Comparison of ENCODE assay signal across 39 cellular contexts in the genomic region with DNA sequence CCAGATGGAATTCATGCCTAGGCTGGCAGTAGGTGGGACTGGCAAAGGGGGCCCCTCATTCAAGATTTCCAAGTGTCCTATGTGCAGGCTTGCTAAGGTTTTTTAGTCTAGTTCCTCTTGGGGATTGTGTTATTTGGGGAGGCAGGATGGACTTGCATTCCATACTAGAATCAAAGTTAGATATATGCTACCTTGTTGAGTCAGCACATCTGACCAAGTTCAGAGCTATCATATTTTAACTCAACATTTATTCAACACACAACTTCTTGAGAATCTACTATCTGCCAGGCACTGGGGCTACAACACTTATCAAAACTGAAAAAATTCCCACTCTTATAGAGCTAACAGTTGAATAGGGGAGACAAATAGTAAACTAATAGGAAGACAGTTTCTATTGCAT. TPM values are rescaled to one million over a fixed set of nuclear protein-coding genes. Genes with fewer than 3 reads are reported as not detected.
"Had no signal": no experiment of that assay in that cellular context is flagged by ENCODE, and none has a peak within 500 bp of the region (broad histone marks: within the 10 kb centered on the region; RNA-seq: fewer than 3 reads in every experiment).

No MANE protein-coding gene starts in this region.

- H3K4me3 Mint-ChIP-seq: activated CD4-positive, alpha-beta memory T cell treated with anti-CD3 and anti-CD28 coated beads, Interleukin-2, amount 10 ng/mL, durations not matched to agents 7 days and 5 days; activated CD4-positive, alpha-beta T cell treated with anti-CD3 and anti-CD28 coated beads for 36 hours; activated CD4-positive, alpha-beta T cell treated with anti-CD3 and anti-CD28 coated beads, Interleukin-2, amount 10 ng/mL, durations not matched to agents 7 days and 5 days; activated CD8-positive, alpha-beta memory T cell treated with anti-CD3 and anti-CD28 coated beads, Interleukin-2, amount 10 ng/mL, durations not matched to agents 7 days and 5 days; activated CD8-positive, alpha-beta T cell treated with anti-CD3 and anti-CD28 coated beads, Interleukin-2, amount 10 ng/mL, durations not matched to agents 7 days and 5 days; activated naive CD4-positive, alpha-beta T cell treated with anti-CD3 and anti-CD28 coated beads, Interleukin-2, amount 10 ng/mL, durations not matched to agents 7 days and 5 days; activated naive CD4-positive, alpha-beta T cell treated with anti-CD3 and anti-CD28 coated beads, Interleukin-2, amount 50 U/mL, for 24 hours; activated naive CD8-positive, alpha-beta T cell; activated naive CD8-positive, alpha-beta T cell treated with anti-CD3 and anti-CD28 coated beads, Interleukin-2, amount 10 ng/mL, durations not matched to agents 7 days and 5 days; activated naive CD8-positive, alpha-beta T cell treated with anti-CD3 and anti-CD28 coated beads, Interleukin-2, amount 50 U/mL, for 24 hours; activated T-cell treated with anti-CD3 and anti-CD28 coated beads, Interleukin-2, amount 50 U/mL, for 24 hours; T-helper 1 cell treated with Interleukin-12 subunit alpha and Interleukin-12 subunit beta and Interleukin-4 antibody, amounts not matched to agents 30 μg/mL and 1 μg/mL, for 36 hours; T-helper 2 cell treated with Interferon-gamma antibody and Interleukin-4, amounts not matched to agents 5 μg/mL and 100 μg/mL, for 36 hours; WTC11 had no signal

- H3K4me1 Mint-ChIP-seq: activated CD4-positive, alpha-beta memory T cell treated with anti-CD3 and anti-CD28 coated beads, Interleukin-2, amount 10 ng/mL, durations not matched to agents 7 days and 5 days; activated CD4-positive, alpha-beta T cell treated with anti-CD3 and anti-CD28 coated beads for 36 hours; activated CD4-positive, alpha-beta T cell treated with anti-CD3 and anti-CD28 coated beads, Interleukin-2, amount 10 ng/mL, durations not matched to agents 7 days and 5 days; activated CD8-positive, alpha-beta memory T cell treated with anti-CD3 and anti-CD28 coated beads, Interleukin-2, amount 10 ng/mL, durations not matched to agents 7 days and 5 days; activated naive CD4-positive, alpha-beta T cell treated with anti-CD3 and anti-CD28 coated beads, Interleukin-2, amount 10 ng/mL, durations not matched to agents 7 days and 5 days; activated naive CD4-positive, alpha-beta T cell treated with anti-CD3 and anti-CD28 coated beads, Interleukin-2, amount 50 U/mL, for 24 hours; activated naive CD8-positive, alpha-beta T cell treated with anti-CD3 and anti-CD28 coated beads, Interleukin-2, amount 10 ng/mL, durations not matched to agents 7 days and 5 days; activated naive CD8-positive, alpha-beta T cell treated with anti-CD3 and anti-CD28 coated beads, Interleukin-2, amount 50 U/mL, for 24 hours had no signal

- ATAC-seq: activated CD4-positive, alpha-beta T cell treated with anti-CD3 and anti-CD28 coated beads for 36 hours; activated CD4-positive, CD25-positive, alpha-beta regulatory T cell treated with anti-CD3 and anti-CD28 coated beads, Interleukin-2, amount 50 U/mL, for 24 hours; activated CD8-positive, alpha-beta memory T cell treated with anti-CD3 and anti-CD28 coated beads, Interleukin-2, amount 10 ng/mL, durations not matched to agents 7 days and 5 days; activated CD8-positive, alpha-beta T cell treated with anti-CD3 and anti-CD28 coated beads, Interleukin-2, amount 10 ng/mL, durations not matched to agents 7 days and 5 days; activated naive CD8-positive, alpha-beta T cell treated with anti-CD3 and anti-CD28 coated beads, Interleukin-2, amount 50 U/mL, for 24 hours; WTC11 had no signal

- H3K4me3 ChIP-seq: ascending aorta, breast epithelium had no signal

- DNase-seq: activated CD4-positive, alpha-beta memory T cell treated with anti-CD3 and anti-CD28 coated beads, Interleukin-2, amount 10 ng/mL, durations not matched to agents 7 days and 5 days; activated CD4-positive, alpha-beta T cell treated with anti-CD3 and anti-CD28 coated beads for 1 hour; activated CD4-positive, alpha-beta T cell treated with anti-CD3 and anti-CD28 coated beads for 36 hours; activated CD4-positive, alpha-beta T cell treated with anti-CD3 and anti-CD28 coated beads for 48 hours; activated CD4-positive, alpha-beta T cell treated with anti-CD3 and anti-CD28 coated beads, Interleukin-2, amount 10 ng/mL, durations not matched to agents 7 days and 5 days; activated CD4-positive, alpha-beta T cell treated with anti-CD3 and anti-CD28 coated beads, Interleukin-2, amount 50 U/mL, for 48 hours; activated CD4-positive, CD25-positive, alpha-beta regulatory T cell; activated CD8-positive, alpha-beta memory T cell treated with anti-CD3 and anti-CD28 coated beads for 24 hours; activated CD8-positive, alpha-beta memory T cell treated with anti-CD3 and anti-CD28 coated beads, Interleukin-2, amount 10 ng/mL, durations not matched to agents 7 days and 5 days; activated CD8-positive, alpha-beta memory T cell treated with anti-CD3 and anti-CD28 coated beads, Interleukin-2, amount 50 U/mL, for 48 hours; activated CD8-positive, alpha-beta T cell treated with anti-CD3 and anti-CD28 coated beads, Interleukin-2, amount 10 ng/mL, durations not matched to agents 7 days and 5 days; activated effector memory CD4-positive, alpha-beta T cell treated with Interleukin-2 at 50 U/mL for 16 hours; activated gamma-delta T cell; activated naive CD4-positive, alpha-beta T cell treated with anti-CD3 and anti-CD28 coated beads, Interleukin-2, amount 10 ng/mL, durations not matched to agents 7 days and 5 days; activated naive CD4-positive, alpha-beta T cell treated with Interleukin-2 at 50 U/mL for 16 hours; activated naive CD8-positive, alpha-beta T cell treated with anti-CD3 and anti-CD28 coated beads, Interleukin-2, amount 10 ng/mL, durations not matched to agents 7 days and 5 days; activated naive CD8-positive, alpha-beta T cell treated with anti-CD3 and anti-CD28 coated beads, Interleukin-2, amount 50 U/mL, for 24 hours; activated T-cell treated with anti-CD3 and anti-CD28 coated beads, Interleukin-2, amount 50 U/mL, for 24 hours; activated T-cell treated with anti-CD3 and anti-CD28 coated beads, Interleukin-2, amount 50 U/mL, for 48 hours; amygdala; anterior cingulate cortex; brain microvascular endothelial cell; central memory CD4-positive, alpha-beta T cell; T-helper 1 cell; T-helper 2 cell; T-helper 9 cell; WERI-Rb-1 had no signal

- FAIRE-seq: TTC549 had no signal

- H3K27ac ChIP-seq: ascending aorta, brain microvascular endothelial cell, breast epithelium, WERI-Rb-1 had no signal

- H3K36me3 Mint-ChIP-seq: activated CD8-positive, alpha-beta memory T cell treated with anti-CD3 and anti-CD28 coated beads, Interleukin-2, amount 10 ng/mL, durations not matched to agents 7 days and 5 days; activated naive CD4-positive, alpha-beta T cell treated with anti-CD3 and anti-CD28 coated beads, Interleukin-2, amount 10 ng/mL, durations not matched to agents 7 days and 5 days; activated naive CD4-positive, alpha-beta T cell treated with anti-CD3 and anti-CD28 coated beads, Interleukin-2, amount 50 U/mL, for 24 hours; activated naive CD8-positive, alpha-beta T cell; activated naive CD8-positive, alpha-beta T cell treated with anti-CD3 and anti-CD28 coated beads, Interleukin-2, amount 10 ng/mL, durations not matched to agents 7 days and 5 days; WTC11 had no signal

- H3K4me1 ChIP-seq: ascending aorta, breast epithelium had no signal

- H3K27me3 ChIP-seq: ascending aorta, brain microvascular endothelial cell had no signal

- H3K27me3 Mint-ChIP-seq: activated CD4-positive, alpha-beta memory T cell treated with anti-CD3 and anti-CD28 coated beads, Interleukin-2, amount 10 ng/mL, durations not matched to agents 7 days and 5 days; activated CD4-positive, alpha-beta T cell treated with anti-CD3 and anti-CD28 coated beads, Interleukin-2, amount 10 ng/mL, durations not matched to agents 7 days and 5 days; activated CD8-positive, alpha-beta memory T cell treated with anti-CD3 and anti-CD28 coated beads, Interleukin-2, amount 10 ng/mL, durations not matched to agents 7 days and 5 days; activated naive CD4-positive, alpha-beta T cell treated with anti-CD3 and anti-CD28 coated beads, Interleukin-2, amount 10 ng/mL, durations not matched to agents 7 days and 5 days; activated T-cell treated with anti-CD3 and anti-CD28 coated beads, Interleukin-2, amount 50 U/mL, for 24 hours had no signal

- H3K36me3 ChIP-seq: ascending aorta, brain microvascular endothelial cell, breast epithelium, WERI-Rb-1 had no signal

- H3K9me3 ChIP-seq: ascending aorta, breast epithelium had no signal

- H3K27ac Mint-ChIP-seq: activated CD4-positive, alpha-beta memory T cell treated with anti-CD3 and anti-CD28 coated beads, Interleukin-2, amount 10 ng/mL, durations not matched to agents 7 days and 5 days; activated CD4-positive, alpha-beta T cell treated with anti-CD3 and anti-CD28 coated beads for 36 hours; activated CD4-positive, alpha-beta T cell treated with anti-CD3 and anti-CD28 coated beads, Interleukin-2, amount 10 ng/mL, durations not matched to agents 7 days and 5 days; activated CD8-positive, alpha-beta memory T cell treated with anti-CD3 and anti-CD28 coated beads, Interleukin-2, amount 10 ng/mL, durations not matched to agents 7 days and 5 days; activated CD8-positive, alpha-beta T cell treated with anti-CD3 and anti-CD28 coated beads, Interleukin-2, amount 10 ng/mL, durations not matched to agents 7 days and 5 days; activated naive CD4-positive, alpha-beta T cell treated with anti-CD3 and anti-CD28 coated beads, Interleukin-2, amount 10 ng/mL, durations not matched to agents 7 days and 5 days; activated naive CD4-positive, alpha-beta T cell treated with anti-CD3 and anti-CD28 coated beads, Interleukin-2, amount 50 U/mL, for 24 hours; activated naive CD8-positive, alpha-beta T cell; activated naive CD8-positive, alpha-beta T cell treated with anti-CD3 and anti-CD28 coated beads, Interleukin-2, amount 10 ng/mL, durations not matched to agents 7 days and 5 days; activated naive CD8-positive, alpha-beta T cell treated with anti-CD3 and anti-CD28 coated beads, Interleukin-2, amount 50 U/mL, for 24 hours; activated T-cell treated with anti-CD3 and anti-CD28 coated beads, Interleukin-2, amount 50 U/mL, for 24 hours; activated T-helper 2 cell treated with anti-CD3 and anti-CD28 coated beads, Interferon-gamma antibody, Interleukin-2, Interleukin-4, amounts not matched to agents 10 μg/mL and 5 μg/mL and 100 μg/mL, durations not matched to agents 14 hours and 24 hours and 36 hours; T-helper 1 cell treated with Interleukin-12 subunit alpha and Interleukin-12 subunit beta and Interleukin-4 antibody, amounts not matched to agents 30 μg/mL and 1 μg/mL, for 36 hours; T-helper 2 cell treated with Interferon-gamma antibody and Interleukin-4, amounts not matched to agents 5 μg/mL and 100 μg/mL, for 36 hours; WTC11 had no signal

- H3K9me3 Mint-ChIP-seq: activated CD4-positive, alpha-beta memory T cell treated with anti-CD3 and anti-CD28 coated beads, Interleukin-2, amount 10 ng/mL, durations not matched to agents 7 days and 5 days; activated CD4-positive, alpha-beta T cell treated with anti-CD3 and anti-CD28 coated beads, Interleukin-2, amount 10 ng/mL, durations not matched to agents 7 days and 5 days; activated naive CD4-positive, alpha-beta T cell treated with anti-CD3 and anti-CD28 coated beads, Interleukin-2, amount 10 ng/mL, durations not matched to agents 7 days and 5 days; activated naive CD4-positive, alpha-beta T cell treated with anti-CD3 and anti-CD28 coated beads, Interleukin-2, amount 50 U/mL, for 24 hours; activated naive CD8-positive, alpha-beta T cell treated with anti-CD3 and anti-CD28 coated beads, Interleukin-2, amount 10 ng/mL, durations not matched to agents 7 days and 5 days; activated naive CD8-positive, alpha-beta T cell treated with anti-CD3 and anti-CD28 coated beads, Interleukin-2, amount 50 U/mL, for 24 hours; activated T-cell treated with anti-CD3 and anti-CD28 coated beads, Interleukin-2, amount 50 U/mL, for 24 hours; activated T-helper 2 cell treated with anti-CD3 and anti-CD28 coated beads, Interferon-gamma antibody, Interleukin-2, Interleukin-4, amounts not matched to agents 10 μg/mL and 5 μg/mL and 100 μg/mL, durations not matched to agents 14 hours and 24 hours and 36 hours; T-helper 1 cell treated with Interleukin-12 subunit alpha and Interleukin-12 subunit beta and Interleukin-4 antibody, amounts not matched to agents 30 μg/mL and 1 μg/mL, for 36 hours; T-helper 2 cell treated with Interferon-gamma antibody and Interleukin-4, amounts not matched to agents 5 μg/mL and 100 μg/mL, for 36 hours; WTC11 had no signal

RNA-seq across cellular contexts. Expression of gene GP2, which starts 6.7 kb away (rescaled TPM):
- total RNA-seq: activated CD4-positive, alpha-beta memory T cell treated with anti-CD3 and anti-CD28 coated beads, Interleukin-2, amount 10 ng/mL, durations not matched to agents 7 days and 5 days; activated CD4-positive, alpha-beta T cell treated with anti-CD3 and anti-CD28 coated beads for 36 hours; activated CD4-positive, alpha-beta T cell treated with anti-CD3 and anti-CD28 coated beads, Interleukin-2, amount 10 ng/mL, durations not matched to agents 7 days and 5 days; activated CD8-positive, alpha-beta memory T cell treated with anti-CD3 and anti-CD28 coated beads, Interleukin-2, amount 10 ng/mL, durations not matched to agents 7 days and 5 days; activated CD8-positive, alpha-beta T cell treated with anti-CD3 and anti-CD28 coated beads, Interleukin-2, amount 10 ng/mL, durations not matched to agents 7 days and 5 days; activated naive CD8-positive, alpha-beta T cell treated with anti-CD3 and anti-CD28 coated beads, Interleukin-2, amount 10 ng/mL, durations not matched to agents 7 days and 5 days; activated T-helper 2 cell treated with anti-CD3 and anti-CD28 coated beads, Interferon-gamma antibody, Interleukin-2, Interleukin-4, amounts not matched to agents 10 μg/mL and 5 μg/mL and 100 μg/mL, durations not matched to agents 14 hours and 24 hours and 36 hours; cardiac septum; cerebellum had no signal

RNA-seq across cellular contexts. Expression of gene UMOD, which starts 31.9 kb away (rescaled TPM):
- total RNA-seq: activated CD4-positive, alpha-beta memory T cell treated with anti-CD3 and anti-CD28 coated beads, Interleukin-2, amount 10 ng/mL, durations not matched to agents 7 days and 5 days; activated CD4-positive, alpha-beta T cell treated with anti-CD3 and anti-CD28 coated beads for 36 hours; activated CD4-positive, alpha-beta T cell treated with anti-CD3 and anti-CD28 coated beads, Interleukin-2, amount 10 ng/mL, durations not matched to agents 7 days and 5 days; activated CD8-positive, alpha-beta memory T cell treated with anti-CD3 and anti-CD28 coated beads, Interleukin-2, amount 10 ng/mL, durations not matched to agents 7 days and 5 days; activated CD8-positive, alpha-beta T cell treated with anti-CD3 and anti-CD28 coated beads, Interleukin-2, amount 10 ng/mL, durations not matched to agents 7 days and 5 days; activated naive CD8-positive, alpha-beta T cell treated with anti-CD3 and anti-CD28 coated beads, Interleukin-2, amount 10 ng/mL, durations not matched to agents 7 days and 5 days; activated T-helper 2 cell treated with anti-CD3 and anti-CD28 coated beads, Interferon-gamma antibody, Interleukin-2, Interleukin-4, amounts not matched to agents 10 μg/mL and 5 μg/mL and 100 μg/mL, durations not matched to agents 14 hours and 24 hours and 36 hours; ascending aorta; breast epithelium; cardiac septum; cerebellum; WTC11 had no signal
